10 cellular contexts compared by ENCODE assay signal in the genomic region with DNA sequence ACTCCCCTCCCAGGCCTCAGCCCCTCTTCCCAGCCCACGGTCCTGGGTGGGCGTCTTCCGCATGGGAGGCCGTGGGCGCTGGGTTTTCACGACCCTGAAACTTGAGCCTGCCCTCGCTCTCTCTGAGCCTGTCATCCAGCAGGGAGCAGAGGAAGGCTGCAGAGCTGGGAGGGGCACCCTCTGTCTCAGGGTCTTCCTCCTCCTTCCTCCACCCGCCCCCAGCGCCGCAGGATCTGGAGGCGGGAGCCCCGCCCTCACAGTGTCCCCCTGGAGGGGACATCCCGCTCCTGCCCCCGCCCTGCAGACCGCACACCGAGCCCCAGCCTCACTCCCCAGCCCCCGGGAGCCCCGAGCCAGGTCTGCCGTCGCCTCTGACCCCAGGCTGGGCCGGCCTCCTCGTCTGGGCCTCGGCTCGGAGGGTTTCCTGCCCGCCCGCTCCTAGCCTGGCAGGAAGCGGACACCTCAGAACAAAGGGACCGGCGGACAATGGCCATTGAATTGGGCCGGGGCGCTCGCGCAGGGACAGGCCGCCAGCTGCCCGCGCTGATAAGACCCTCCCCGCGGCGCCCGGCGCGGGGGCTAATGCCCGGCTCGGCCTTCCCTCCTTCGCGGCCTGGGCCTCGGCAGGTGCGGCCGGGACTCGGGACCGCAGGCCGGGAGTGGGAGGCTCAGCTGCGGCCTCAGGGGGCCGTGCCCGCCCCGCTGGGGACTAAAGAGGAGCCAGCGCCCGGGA. TPM values are rescaled to one million over a fixed set of nuclear protein-coding genes. Genes with fewer than 3 reads are reported as not detected.
DNase-seq lines count a peak whose midpoint lies in the region; ATAC-seq and TF ChIP-seq lines count a peak whose summit lies in the region.
"Had no signal": no experiment of that assay in that cellular context is flagged by ENCODE, and none has a peak within 500 bp of the region (broad histone marks: within the 10 kb centered on the region; RNA-seq: fewer than 3 reads in every experiment).

No MANE protein-coding gene starts in this region.

- ATAC-seq in left lobe of liver (peak; percentile 35), GM18498 (IDR thresholded peaks at IDR 0.05; ENCODE audit: unreplicated experiment) (no peak), HG03097 (IDR thresholded peaks at IDR 0.05; ENCODE audit: low FRiP score, unreplicated experiment) (no peak)

- DNase-seq in NCI-H146 treated with DMSO at 0.1 percent for 48 hours (lab: John Stamatoyannopoulos, UW; ENCODE audit: unreplicated experiment) (peak; percentile 78), epithelial cell of proximal tubule (ENCODE audit: low read depth) (no peak), left lobe of liver (ENCODE audit: low spot score) (no peak), cortex of kidney (lab: John Stamatoyannopoulos, UW) (no peak), NCI-H1436 treated with DMSO at 0.1 percent for 48 hours (lab: John Stamatoyannopoulos, UW) (no peak)
- DNase-seq: activated CD8-positive, alpha-beta memory T cell treated with anti-CD3 and anti-CD28 coated beads for 24 hours; transverse colon had no signal

- no peak for TF ChIP-seq CTCF in epithelial cell of proximal tubule (conservative IDR thresholded peaks at IDR 0.05; ENCODE audit: low read depth, low read length)

- peak overlapping the region in 17 of 21 experiments; percentile 4 to 85 (median 41) for H3K27ac ChIP-seq in skin epidermis

- H3K4me3 ChIP-seq in epithelial cell of proximal tubule (ENCODE audit: low read depth, low read length) = peak overlapping the region; percentile 16
- H3K4me3 ChIP-seq in skin epidermis = no peak overlapping the region

RNA-seq across cellular contexts. Expression of a gene that starts 15.3 kb away (rescaled TPM):
- total RNA-seq in epithelial cell of proximal tubule (23.0 and 30.2 TPM in 2 replicates), left lobe of liver (11.5 TPM)

RNA-seq across cellular contexts. Expression of a gene that starts 27.8 kb away (rescaled TPM):
- total RNA-seq in epithelial cell of proximal tubule (4.1 and 5.7 TPM in 2 replicates), left lobe of liver (1.3 TPM)

RNA-seq across cellular contexts. Expression of a gene that starts 51.9 kb away (rescaled TPM):
- total RNA-seq in epithelial cell of proximal tubule (39.4 and 64.1 TPM in 2 replicates), left lobe of liver (20.3 TPM)
